Comparison of ENCODE assay signal across 9 cellular contexts in genomic region chr1:119646521-119647227, GRCh38. TPM values are rescaled to one million over a fixed set of nuclear protein-coding genes. Genes with fewer than 3 reads are reported as not detected.
DNase-seq lines count a peak whose midpoint lies in the region; ATAC-seq, FAIRE-seq and TF ChIP-seq lines count a peak whose summit lies in the region.
"Had no signal": no experiment of that assay in that cellular context is flagged by ENCODE, and none has a peak within 500 bp of the region (broad histone marks: within the 10 kb centered on the region; RNA-seq: fewer than 3 reads in every experiment).

No MANE protein-coding gene starts in this region.

- H3F3A ChIP-seq in neural cell (ENCODE audit: insufficient read depth, low read length, poor library complexity, severe bottlenecking) = no peaks in the 10 kb centered on the region

- intact Hi-C loops in Caco-2 (cut with micrococcal nuclease; ENCODE audit: unreplicated experiment) (loop anchor here (5.0 kb wide), 1 partner anchor 34 kb away; no protein-coding TSS in a partner anchor), endothelial cell of umbilical vein (cut with micrococcal nuclease) (loop anchor here (1.0 kb wide), 2 partner anchors 10 to 33 kb away; no protein-coding TSS in a partner anchor)

- TF ChIP-seq POLR2A in NB4 (IDR thresholded peaks at IDR 0.05; ENCODE audit: extremely low read depth, insufficient read length) (no peak), endothelial cell of umbilical vein (IDR thresholded peaks at IDR 0.05; ENCODE audit: low read depth, low read length) (no peak)

- no peak for TF ChIP-seq CTCF in Caco-2 (IDR thresholded peaks at IDR 0.05; ENCODE audit: insufficient read depth in 1 of 2, low read depth in 1 of 2, low read length in 1 of 2, severe bottlenecking in 1 of 2, unreplicated experiment in 1 of 2)
- no peak for TF ChIP-seq CTCF in NB4 (IDR thresholded peaks at IDR 0.05; ENCODE audit: low read depth, low read length)
- no peak for TF ChIP-seq CTCF in endothelial cell of umbilical vein (IDR thresholded peaks at IDR 0.05; ENCODE audit: extremely low read depth in 1 of 2, insufficient read depth in 1 of 2, low read depth in 1 of 2, low read length in 2 of 2)
- no peak for TF ChIP-seq CTCF in neural cell (IDR thresholded peaks at IDR 0.05; ENCODE audit: poor library complexity, severe bottlenecking)

- H3K4me1 ChIP-seq in Caco-2 (no peaks in the 10 kb centered on the region), endothelial cell of umbilical vein (ENCODE audit: control insufficient read depth, extremely low read depth, insufficient read depth, low read length) (peaks cover 29% of the 10 kb centered on the region)

- H4K20me1 ChIP-seq in endothelial cell of umbilical vein (replicated peaks; ENCODE audit: control insufficient read depth, extremely low read depth, insufficient read depth, low read length) = no peaks in the 10 kb centered on the region
- H4K20me1 ChIP-seq in neural cell (ENCODE audit: insufficient read depth) = no peaks in the 10 kb centered on the region

- POLR2A ChIA-PET in Caco-2 (lab: Charles Lee) (no interaction called here), endothelial cell of umbilical vein (lab: Charles Lee) (interaction anchor here (0.7 to 2.3 kb wide), 9 partner anchors 11 to 33 kb away, joined by 3 to 21 read pairs (median 9); no protein-coding TSS in a partner anchor)

- H3K36me3 Mint-ChIP-seq in Caco-2 (ENCODE audit: insufficient read depth, unreplicated experiment) = no peaks in the 10 kb centered on the region

- H3K79me2 ChIP-seq in endothelial cell of umbilical vein (ENCODE audit: control insufficient read depth, insufficient read depth, low read length) (peaks cover 59% of the 10 kb centered on the region), neural cell (replicated peaks; ENCODE audit: insufficient read depth, low read length) (peaks cover 51% of the 10 kb centered on the region)

- H3K27ac ChIP-seq in endothelial cell of umbilical vein (ENCODE audit: insufficient read depth, low read depth, low read length) (peak overlapping the region; percentile 93), neural cell (ENCODE audit: low read length) (peak overlapping the region; percentile 95)

- no TSS peak for BruUV-seq in Caco-2 (replicated peaks; lab: Mats Ljungman, UMichigan)
- BruUV-seq in endothelial cell of umbilical vein (replicated peaks; lab: Mats Ljungman, UMichigan) = TSS peak; percentile 54

- H3K4me2 ChIP-seq in endothelial cell of umbilical vein (ENCODE audit: insufficient read depth, low read length) (peak overlapping the region; percentile 91), neural cell (ENCODE audit: low read length) (peak overlapping the region; percentile 87)

- H3K4me3 Mint-ChIP-seq in Caco-2 (ENCODE audit: unreplicated experiment) = peak overlapping the region; percentile 97

- no peaks in the 10 kb centered on the region for H3K9me3 Mint-ChIP-seq in Caco-2 (ENCODE audit: unreplicated experiment)
- H3K9me3 Mint-ChIP-seq: central memory CD8-positive, alpha-beta T cell had no signal

- H3K9me3 ChIP-seq in Caco-2 (no peaks in the 10 kb centered on the region), endothelial cell of umbilical vein (replicated peaks; ENCODE audit: control insufficient read depth, insufficient read depth, low read length) (no peaks in the 10 kb centered on the region), neural cell (ENCODE audit: low read length) (no peaks in the 10 kb centered on the region)

- H3K9me1 ChIP-seq in endothelial cell of umbilical vein (replicated peaks; ENCODE audit: control insufficient read depth, extremely low read depth, insufficient read depth, low read length) = no peaks in the 10 kb centered on the region

- TF ChIP-seq RAD21 in neural cell (conservative IDR thresholded peaks at IDR 0.05) = no peak

- H3K9ac ChIP-seq in endothelial cell of umbilical vein (replicated peaks; ENCODE audit: extremely low read depth, insufficient read depth, low read length) (peak overlapping the region; percentile 95), neural cell (ENCODE audit: low read length) (peak overlapping the region; percentile 93)

- DNase-seq in Caco-2 = no peak
- DNase-seq in NB4 (ENCODE audit: low read depth) = peak; percentile 60
- peak; percentile 74 for DNase-seq in endothelial cell of umbilical vein (ENCODE audit: low read depth, low spot score)
- DNase-seq in MV-4-11 (lab: John Stamatoyannopoulos, UW) = no peak
- DNase-seq in central memory CD4-positive, alpha-beta T cell = no peak

- H3K27me3 ChIP-seq in Caco-2 (replicated peaks; ENCODE audit: control insufficient read depth, insufficient read depth, low read length) = no peaks in the 10 kb centered on the region
- peaks cover 0 to 3% of the 10 kb centered on the region in 2 experiments for H3K27me3 ChIP-seq in endothelial cell of umbilical vein (ENCODE audit: control insufficient read depth in 2 of 2, insufficient read depth in 2 of 2, low read length in 2 of 2)
- no peaks in the 10 kb centered on the region for H3K27me3 ChIP-seq in neural cell (ENCODE audit: insufficient read depth, low read depth, low read length)

- no peaks in the 10 kb centered on the region for H3K9me2 ChIP-seq in neural cell (ENCODE audit: insufficient read depth, low read length)

- CTCF ChIA-PET in Caco-2 (lab: Charles Lee) (interaction anchor here (0.6 to 2.7 kb wide), 4 partner anchors 13 to 37 kb away, joined by 3 to 13 read pairs (median 6); no protein-coding TSS in a partner anchor), endothelial cell of umbilical vein (lab: Charles Lee) (interaction anchor here (0.6 to 7.2 kb wide), 14 partner anchors 8 to 198 kb away, joined by 3 to 110 read pairs (median 22); partner anchors contain the start of gene PHGDH)

- TF ChIP-seq EP300 in neural cell (conservative IDR thresholded peaks at IDR 0.05; ENCODE audit: poor library complexity, severe bottlenecking) = no peak

- no peak overlapping the region for H3K27ac Mint-ChIP-seq in Caco-2 (ENCODE audit: unreplicated experiment)

- dilution Hi-C loops in endothelial cell of umbilical vein (cut with MboI; ENCODE audit: extremely low pct_ligation_motif_present, low sequenced_read_pairs) = no loop called here

- H2AFZ ChIP-seq in endothelial cell of umbilical vein (ENCODE audit: low read depth, low read length) (peak overlapping the region; percentile 4), neural cell (ENCODE audit: low read depth, low read length) (peak overlapping the region; percentile 87)

- ATAC-seq in HG03442 (IDR thresholded peaks at IDR 0.05; ENCODE audit: unreplicated experiment) (no peak), HG03175 (IDR thresholded peaks at IDR 0.05; ENCODE audit: unreplicated experiment) (no peak)

- no peaks in the 10 kb centered on the region for H3K27me3 Mint-ChIP-seq in Caco-2 (ENCODE audit: insufficient read depth, unreplicated experiment)

- H3K36me3 ChIP-seq in Caco-2 (ENCODE audit: control insufficient read depth, insufficient read depth, low read length) = no peaks in the 10 kb centered on the region
- H3K36me3 ChIP-seq in endothelial cell of umbilical vein (ENCODE audit: control insufficient read depth in 2 of 2, extremely low read depth in 1 of 2, insufficient read depth in 2 of 2, low read length in 2 of 2) = no peaks in the 10 kb centered on the region
- H3K36me3 ChIP-seq in neural cell (ENCODE audit: insufficient read depth, low read length) = no peaks in the 10 kb centered on the region

- H3K4me1 Mint-ChIP-seq in Caco-2 (ENCODE audit: low read depth, unreplicated experiment) = peaks cover 9% of the 10 kb centered on the region

- H3K4me3 ChIP-seq in Caco-2 (ENCODE audit: low read depth, low read length) = peak overlapping the region; percentile 89
- peak overlapping the region; percentile 73 for H3K4me3 ChIP-seq in NB4 (ENCODE audit: low read depth, low read length)
- H3K4me3 ChIP-seq in endothelial cell of umbilical vein (replicated peaks in 1 of 3; ENCODE audit: insufficient read depth in 1 of 3, low read depth in 1 of 3, low read length in 3 of 3) = peak overlapping the region; percentile 53 to 99 (median 74)
- H3K4me3 ChIP-seq in neural cell (ENCODE audit: low read length) = peak overlapping the region; percentile 90

- peak; percentile 64 for FAIRE-seq in endothelial cell of umbilical vein (lab: Jason Lieb, UNC)

TF ChIP-seq in endothelial cell of umbilical vein, 7 proteins besides CTCF, POLR2A, EP300 and RAD21 (continues in another document):
- TF ChIP-seq JUN (IDR thresholded peaks at IDR 0.05; ENCODE audit: borderline replicate concordance, insufficient read depth, insufficient read length, low read depth) (no peak), MYC (IDR thresholded peaks at IDR 0.05; ENCODE audit: low read depth, low read length) (no peak), EZH2 (IDR thresholded peaks at IDR 0.05; ENCODE audit: borderline replicate concordance, low read depth, low read length, severe bottlenecking) (no peak), GATA2 (IDR thresholded peaks at IDR 0.05; ENCODE audit: insufficient read depth, insufficient read length, low read depth, low read length) (no peak), MAX (IDR thresholded peaks at IDR 0.05; ENCODE audit: insufficient read depth, insufficient read length) (no peak)

RNA-seq across cellular contexts. Expression of gene ZNF697, which starts 1.4 kb away (rescaled TPM):
- total RNA-seq in Caco-2 (2022) (2.9 and 3.1 TPM in 2 replicates), endothelial cell of umbilical vein (14.1 and 15.0 TPM in 2 replicates)
- polyA plus RNA-seq in endothelial cell of umbilical vein (6.2 and 6.3 TPM in 2 replicates), neural cell (61.8 and 69.6 TPM in 2 replicates)
- polyA plus RNA-seq in endothelial cell of umbilical vein (2011; cell fraction: cytosol; rRNA removed) = 5.2 and 5.9 TPM in 2 replicates
- 14.7 and 17.0 TPM in 2 replicates for polyA plus RNA-seq in endothelial cell of umbilical vein (2011; cell fraction: nucleus; rRNA removed)
- polyA plus RNA-seq in endothelial cell of umbilical vein (2012) = 11.7 and 13.9 TPM in 2 replicates
- polyA minus RNA-seq in endothelial cell of umbilical vein (15.0 and 16.5 TPM in 2 replicates), neural cell (121 and 125 TPM in 2 replicates)
- 2.8 TPM for polyA minus RNA-seq in endothelial cell of umbilical vein (2011; cell fraction: cytosol; rRNA and poly(A)+ RNA removed)
- 30.5 and 32.3 TPM in 2 replicates for polyA minus RNA-seq in endothelial cell of umbilical vein (2011; cell fraction: nucleus; rRNA and poly(A)+ RNA removed)

Comparison
In these comparisons a context has a peak if more than half of its experiments do, and no peak if none do; other contexts are left out.
1. DNase-seq: peak in NB4 (single experiment) and endothelial cell of umbilical vein (single experiment); none in Caco-2 (0 of 2), MV-4-11 (single experiment) and central memory CD4-positive, alpha-beta T cell (single experiment).
2. Peak in every context shown above with its lines, with median percentiles within 50 percentile points of each other: H3K4me3 ChIP-seq.